Comparison of ENCODE assay signal across 19 cellular contexts in genomic region chrX:69173906-69174305, GRCh38.
"Had no signal": no experiment of that assay in that cellular context is flagged by ENCODE, and none has a peak within 500 bp of the region (broad histone marks: within the 10 kb centered on the region; RNA-seq: fewer than 3 reads in every experiment).

No MANE protein-coding gene starts in this region.

- H3K27me3 ChIP-seq: body of pancreas, tibial artery, vagina had no signal

- H3K9me3 ChIP-seq: body of pancreas, vagina had no signal

- DNase-seq: activated CD4-positive, alpha-beta T cell treated with anti-CD3 and anti-CD28 coated beads, Interleukin-2, amount 10 ng/mL, durations not matched to agents 24 days and 14 days; activated CD4-positive, CD25-positive, alpha-beta regulatory T cell; activated CD8-positive, alpha-beta memory T cell treated with anti-CD3 and anti-CD28 coated beads, Interleukin-2, amount 50 U/mL, for 48 hours; activated CD8-positive, alpha-beta T cell treated with anti-CD3 and anti-CD28 coated beads, Interleukin-2, amount 10 ng/mL, durations not matched to agents 7 days and 5 days; activated gamma-delta T cell; activated T-cell treated with anti-CD3 and anti-CD28 coated beads, Interleukin-2, amount 50 U/mL, for 72 hours; amygdala; body of pancreas; cortex of kidney; effector CD8-positive, alpha-beta T cell; foreskin melanocyte; heart left ventricle; left ventricle myocardium superior; stimulated activated CD4-positive, alpha-beta T cell treated with anti-CD3 and anti-CD28 coated beads, Interleukin-12 subunit alpha, Interleukin-12 subunit beta, amount 100 ng/mL, for 4 hours; stimulated activated CD4-positive, alpha-beta T cell treated with anti-CD3 and anti-CD28 coated beads, Interleukin-2, amount 100 ng/mL, for 24 hours; SW 1271; tibial artery had no signal

- H3K36me3 ChIP-seq: heart left ventricle, tibial artery, vagina had no signal

- H3K4me1 ChIP-seq: body of pancreas, heart left ventricle, tibial artery, vagina had no signal

- H3K9ac ChIP-seq: parathyroid adenoma had no signal

- H3K4me3 ChIP-seq: body of pancreas, heart left ventricle, tibial artery, vagina had no signal

- H3K79me2 ChIP-seq: parathyroid adenoma had no signal

- H3K27ac ChIP-seq: body of pancreas, heart left ventricle, parathyroid adenoma, tibial artery, vagina had no signal

- ATAC-seq: activated CD8-positive, alpha-beta T cell treated with anti-CD3 and anti-CD28 coated beads, Interleukin-2, amount 10 ng/mL, durations not matched to agents 7 days and 5 days; activated T-cell treated with anti-CD3 and anti-CD28 coated beads, Interleukin-2, amount 50 U/mL, for 72 hours; body of pancreas; heart left ventricle; left ventricle myocardium superior had no signal

- H2AFZ ChIP-seq: parathyroid adenoma had no signal
